1 cellular context compared by ENCODE assay signal in genomic region chr20:22719250-22719649, GRCh38.
TF ChIP-seq lines count a peak whose summit lies in the region.

No MANE protein-coding gene starts in this region.

TF ChIP-seq in WTC11, 78 proteins besides CTCF, POLR2A, EP300 and RAD21:
- TF ChIP-seq ATF2 (CRISPR knock-in tag; IDR thresholded peaks at IDR 0.05; ENCODE audit: borderline replicate concordance, low read depth) (no peak), ZNF416 (CRISPR knock-in tag; IDR thresholded peaks at IDR 0.05) (no peak), CDX4 (CRISPR knock-in tag; IDR thresholded peaks at IDR 0.05; ENCODE audit: borderline replicate concordance) (no peak), ZNF232 (CRISPR knock-in tag; IDR thresholded peaks at IDR 0.05) (no peak), E2F5 (CRISPR knock-in tag; IDR thresholded peaks at IDR 0.05) (no peak), ERG (CRISPR knock-in tag; IDR thresholded peaks at IDR 0.05) (no peak), ELF4 (CRISPR knock-in tag; IDR thresholded peaks at IDR 0.05; ENCODE audit: low read depth) (no peak), PREB (CRISPR knock-in tag; IDR thresholded peaks at IDR 0.05; ENCODE audit: borderline replicate concordance) (no peak)
